In genomic region chr15:34079904-34080303, GRCh38 we compare ENCODE assay signal across 1 cellular context.
A peak's percentile ranks its signal among the peaks of the same experiment; 100 is the strongest.
TF ChIP-seq lines count a peak whose summit lies in the region.

No MANE protein-coding gene starts in this region.

TF ChIP-seq in K562, 482 proteins besides CTCF, POLR2A, EP300 and RAD21 (continued from another document):
- TF ChIP-seq HES1 (IDR thresholded peaks at IDR 0.05; ENCODE audit: low read depth) (peak; percentile 57; the same call in 1 of the 2 replicates), FOXM1 (IDR thresholded peaks at IDR 0.05; ENCODE audit: low read depth) (peak; percentile 44; the same call in 1 of the 2 replicates), FOXM1 (CRISPR knock-in tag; IDR thresholded peaks at IDR 0.05; ENCODE audit: low read depth) (no peak), RFX5 (IDR thresholded peaks at IDR 0.05; ENCODE audit: low read depth, low read length) (no peak), FOXA3 (CRISPR knock-in tag; conservative IDR thresholded peaks at IDR 0.05 in 1 of 2, IDR thresholded peaks at IDR 0.05 in 1 of 2) (no peak), HMBOX1 (IDR thresholded peaks at IDR 0.05) (peak; percentile 95), BACH1 (tag; IDR thresholded peaks at IDR 0.05) (no peak), SIN3B (IDR thresholded peaks at IDR 0.05; ENCODE audit: low read depth) (no peak), ATF7 (IDR thresholded peaks at IDR 0.05) (0 out of 2 replicates have a peak, but pooled peaks have one; percentile 15), ARID1B (IDR thresholded peaks at IDR 0.05) (peak; percentile 86), ZNF143 (CRISPR knock-in tag; IDR thresholded peaks at IDR 0.05) (no peak), ZNF232 (CRISPR knock-in tag; IDR thresholded peaks at IDR 0.05) (no peak), ZEB2 (IDR thresholded peaks at IDR 0.05) (peak; percentile 32; the same call in 1 of the 2 replicates), ZKSCAN1 (IDR thresholded peaks at IDR 0.05; ENCODE audit: low read depth, low read length) (no peak)
